13 cellular contexts compared by ENCODE assay signal in genomic region chr19:55289117-55289796, GRCh38. TPM values are rescaled to one million over a fixed set of nuclear protein-coding genes. Genes with fewer than 3 reads are reported as not detected.
DNase-seq lines count a peak whose midpoint lies in the region; FAIRE-seq and TF ChIP-seq lines count a peak whose summit lies in the region.
"Had no signal": no experiment of that assay in that cellular context is flagged by ENCODE, and none has a peak within 500 bp of the region (broad histone marks: within the 10 kb centered on the region; RNA-seq: fewer than 3 reads in every experiment).

No MANE protein-coding gene starts in this region.

- no peak overlapping the region for H2BK5ac ChIP-seq in H1 (ENCODE audit: low read depth, low read length)

- H3K36me3 ChIP-seq in H1 (ENCODE audit: control insufficient read depth in 2 of 4, insufficient read depth in 4 of 4, low read length in 3 of 4) (peaks cover 4 to 31% (median 14%) of the 10 kb centered on the region in 4 experiments; a peak in 6 of 8 replicates), small intestine (ENCODE audit: control insufficient read depth in 2 of 2, insufficient read depth in 2 of 2, low read length in 2 of 2) (no peaks in the 10 kb centered on the region)
- H3K36me3 ChIP-seq: vagina had no signal

- H2BK20ac ChIP-seq in H1 (ENCODE audit: low read length): no peak overlapping the region

- no peak overlapping the region for H4K91ac ChIP-seq in H1 (replicated peaks; ENCODE audit: insufficient read length, low read length)

- H4K8ac ChIP-seq in H1 (ENCODE audit: extremely low read depth, insufficient read depth, low read length): no peak overlapping the region

- no peak overlapping the region for H2AK5ac ChIP-seq in H1 (ENCODE audit: low read depth, low read length)

- peaks cover 0 to 4% (median 0%) of the 10 kb centered on the region in 4 experiments; a peak in 1 of 7 replicates for H3K4me1 ChIP-seq in H1 (replicated peaks in 1 of 4; ENCODE audit: control insufficient read depth in 3 of 4, insufficient read depth in 4 of 4, low read length in 3 of 4)
- H3K4me1 ChIP-seq in small intestine (ENCODE audit: control insufficient read depth in 2 of 2, insufficient read depth in 1 of 2, low read depth in 1 of 2, low read length in 1 of 2): no peaks in the 10 kb centered on the region
- H3K4me1 ChIP-seq: vagina had no signal

- no peak for TF ChIP-seq POLR2A in H1 (IDR thresholded peaks at IDR 0.05; ENCODE audit: control extremely low read depth in 1 of 2, low read depth in 2 of 2, low read length in 2 of 2)

- H4K20me1 ChIP-seq in H1 (replicated peaks in 1 of 2; ENCODE audit: control insufficient read depth in 1 of 2, insufficient read depth in 2 of 2, low read length in 2 of 2): peaks cover 0 to 2% of the 10 kb centered on the region in 2 experiments

- H3K4me3 ChIP-seq in H1 (ENCODE audit: extremely low read depth in 1 of 4, insufficient read depth in 2 of 4, low read depth in 3 of 4, low read length in 4 of 4) (no peak overlapping the region), small intestine (ENCODE audit: low read depth in 1 of 2, low read length in 2 of 2) (no peak overlapping the region)
- H3K4me3 ChIP-seq: sigmoid colon, vagina had no signal

- H3K23ac ChIP-seq in H1 (ENCODE audit: insufficient read length): no peak overlapping the region

- H3K27ac Mint-ChIP-seq in nephron progenitor cell: no peak overlapping the region
- H3K27ac Mint-ChIP-seq: activated naive CD4-positive, alpha-beta T cell treated with anti-CD3 and anti-CD28 coated beads, Interleukin-2, amount 50 U/mL, for 72 hours; stimulated activated memory B cell treated with anti-CD40 and anti-IgM and Interleukin-4, amounts not matched to agents 10 μg/mL and 1 μg/mL and 100 μg/mL, for 72 hours had no signal

- H3K18ac ChIP-seq in H1 (ENCODE audit: extremely low read depth, low read length): no peak overlapping the region

- H3K4me3 Mint-ChIP-seq in nephron progenitor cell: no peak overlapping the region
- H3K4me3 Mint-ChIP-seq: stimulated activated memory B cell treated with anti-CD40 and anti-IgM and Interleukin-4, amounts not matched to agents 10 μg/mL and 1 μg/mL and 100 μg/mL, for 72 hours had no signal

- no peak overlapping the region for H3K9ac ChIP-seq in H1 (replicated peaks in 1 of 4; ENCODE audit: extremely low read depth in 1 of 4, low read depth in 3 of 4, low read length in 3 of 4)

- no peak for TF ChIP-seq RAD21 in H1 (IDR thresholded peaks at IDR 0.05 in 1 of 2, conservative IDR thresholded peaks at IDR 0.05 in 1 of 2; ENCODE audit: low read depth in 2 of 2, low read length in 2 of 2)

- no peak overlapping the region for H3K27ac ChIP-seq in H1 (ENCODE audit: low read depth, low read length)
- H3K27ac ChIP-seq in small intestine (ENCODE audit: low read depth in 1 of 2, low read length in 1 of 2): no peak overlapping the region
- H3K27ac ChIP-seq: sigmoid colon, vagina had no signal

- H3K79me2 ChIP-seq in H1 (ENCODE audit: control insufficient read depth in 1 of 2, insufficient read depth in 2 of 2, low read length in 2 of 2): peaks cover 0 to 11% of the 10 kb centered on the region in 2 experiments; a peak in 1 of 4 replicates

- no peaks in the 10 kb centered on the region for H3K9me3 ChIP-seq in H1 (ENCODE audit: insufficient read depth in 2 of 2, low read depth in 1 of 2, low read length in 1 of 2)
- no peaks in the 10 kb centered on the region for H3K9me3 ChIP-seq in small intestine (ENCODE audit: control insufficient read depth, low read depth)
- H3K9me3 ChIP-seq: sigmoid colon, vagina had no signal

- H3K79me1 ChIP-seq in H1 (ENCODE audit: low read depth, low read length): peaks cover 11% of the 10 kb centered on the region; the same call in 1 of the 2 replicates

- H3K27me3 ChIP-seq in H1 (replicated peaks in 1 of 4; ENCODE audit: control insufficient read depth in 3 of 4, extremely low read depth in 1 of 4, insufficient read depth in 3 of 4, low read length in 3 of 4): no peaks in the 10 kb centered on the region
- no peaks in the 10 kb centered on the region for H3K27me3 ChIP-seq in small intestine (ENCODE audit: control insufficient read depth in 2 of 2, insufficient read depth in 2 of 2, low read length in 2 of 2)
- H3K27me3 ChIP-seq: sigmoid colon, vagina had no signal

- H4K5ac ChIP-seq in H1 (ENCODE audit: insufficient read length, low read depth, low read length): no peak overlapping the region

- no peak for TF ChIP-seq CTCF in H1 (IDR thresholded peaks at IDR 0.05; ENCODE audit: control extremely low read depth in 1 of 3, insufficient read depth in 1 of 3, low read depth in 1 of 3, low read length in 3 of 3)
- TF ChIP-seq CTCF in nephron progenitor cell (IDR thresholded peaks at IDR 0.05): no peak

- DNase-seq in EH (ENCODE audit: low read depth) (peak; percentile 40), LHCN-M2 (ENCODE audit: low read depth) (peak; percentile 49), H1 (ENCODE audit: low read depth in 1 of 2, low spot score in 2 of 2) (no peak), RPMI8226 (no peak), small intestine (no peak), nephron progenitor cell (no peak)
- DNase-seq: sigmoid colon had no signal

- H3K4me2 ChIP-seq in H1 (ENCODE audit: insufficient read depth in 1 of 2, low read depth in 2 of 2, low read length in 2 of 2): no peak overlapping the region

- no peak overlapping the region for H2BK120ac ChIP-seq in H1 (replicated peaks; ENCODE audit: low read depth, low read length)

- H3K4ac ChIP-seq in H1 (replicated peaks; ENCODE audit: insufficient read length, low read depth, low read length): no peak overlapping the region

- H3K56ac ChIP-seq in H1 (replicated peaks; ENCODE audit: insufficient read length, low read depth, low read length): no peak overlapping the region

- H2BK15ac ChIP-seq in H1 (ENCODE audit: low read length): no peak overlapping the region

- TF ChIP-seq EP300 in H1 (IDR thresholded peaks at IDR 0.05; ENCODE audit: borderline replicate concordance in 1 of 2, low read depth in 2 of 2, low read length in 2 of 2): no peak

- peaks cover 13% of the 10 kb centered on the region for H3K4me1 Mint-ChIP-seq in nephron progenitor cell
- H3K4me1 Mint-ChIP-seq: stimulated activated memory B cell treated with anti-CD40 and anti-IgM and Interleukin-4, amounts not matched to agents 10 μg/mL and 1 μg/mL and 100 μg/mL, for 72 hours had no signal

- CTCF ChIA-PET in H1 (lab: Charles Lee; ENCODE audit: partially characterized antibody): interaction anchor here (0.6 to 3.0 kb wide), 4 partner anchors 12 to 234 kb away, joined by 3 to 15 read pairs (median 3); no protein-coding TSS in a partner anchor

- H2AFZ ChIP-seq in H1 (ENCODE audit: low read length): no peak overlapping the region

- peaks cover 42% of the 10 kb centered on the region for H3K36me3 Mint-ChIP-seq in nephron progenitor cell (ENCODE audit: low read depth)
- H3K36me3 Mint-ChIP-seq: activated naive CD4-positive, alpha-beta T cell treated with anti-CD3 and anti-CD28 coated beads, Interleukin-2, amount 50 U/mL, for 72 hours; stimulated activated memory B cell treated with anti-CD40 and anti-IgM and Interleukin-4, amounts not matched to agents 10 μg/mL and 1 μg/mL and 100 μg/mL, for 72 hours had no signal

- FAIRE-seq in H1 (lab: Jason Lieb, UNC): no peak
- no peak for FAIRE-seq in small intestine (lab: Jason Lieb, UNC)
- FAIRE-seq: frontal cortex, HTR-8/SVneo had no signal

- H3K9me3 Mint-ChIP-seq in nephron progenitor cell: no peaks in the 10 kb centered on the region
- H3K9me3 Mint-ChIP-seq: activated naive CD4-positive, alpha-beta T cell treated with anti-CD3 and anti-CD28 coated beads, Interleukin-2, amount 50 U/mL, for 72 hours; stimulated activated memory B cell treated with anti-CD40 and anti-IgM and Interleukin-4, amounts not matched to agents 10 μg/mL and 1 μg/mL and 100 μg/mL, for 72 hours had no signal

- peaks cover 2% of the 10 kb centered on the region; the same call in 1 of the 2 replicates for H3K23me2 ChIP-seq in H1 (ENCODE audit: low read depth, low read length)

- no peaks in the 10 kb centered on the region for H3K27me3 Mint-ChIP-seq in nephron progenitor cell (ENCODE audit: low read depth, poor library complexity)
- H3K27me3 Mint-ChIP-seq: stimulated activated memory B cell treated with anti-CD40 and anti-IgM and Interleukin-4, amounts not matched to agents 10 μg/mL and 1 μg/mL and 100 μg/mL, for 72 hours had no signal

- WGBS in H1 (ENCODE audit: extremely low coverage in 1 of 2, insufficient coverage in 1 of 2, insufficient read length in 1 of 2, insufficient replicate concordance in 2 of 2, low coverage in 1 of 2, low lambda C conversion rate in 2 of 2, missing lambda C conversion rate in 1 of 2), 2 experiments: 88% methylated on average over 9 of the region's 9 CpGs; no CpG with 5 or more reads in 1 of the 2 experiments
- 92 to 96% (median 95%) methylated on average over 9 of the region's 9 CpGs for WGBS in small intestine, 3 donors

- no peak overlapping the region for H2BK12ac ChIP-seq in H1 (ENCODE audit: low read depth, low read length)

- H3K14ac ChIP-seq in H1 (ENCODE audit: insufficient read length): no peak overlapping the region

- POLR2A ChIA-PET in H1 (lab: Charles Lee; ENCODE audit: partially characterized antibody): interaction anchor here (0.7 kb wide), 1 partner anchor 17 kb away, joined by 3 read pairs; no protein-coding TSS in a partner anchor

RNA-seq across cellular contexts. Expression of gene BRSK1, which starts 5.5 kb away (rescaled TPM):
- 5.7 and 10.8 TPM in 2 replicates for total RNA-seq in LHCN-M2 (2014; rRNA removed)
- 7.7 TPM for polyA plus RNA-seq in LHCN-M2 (2012)
- total RNA-seq in H1 (2021; fragmentation: NEBNext Ultra II Directional; extraction: Animal tissue kit (Norgen Biotek cat#: 25700)): 32.7 and 33.6 TPM in 2 replicates
- polyA plus RNA-seq in H1 (2011; rRNA removed) (27.6 and 55.2 TPM in 2 replicates), small intestine (1 to 10 TPM in 2 of 3 donors, under 1 TPM in 1; 0.22 to 2.7 (median 2.7) TPM)
- polyA plus RNA-seq in H1 (2011; cell fraction: cytosol; rRNA removed): 51.4 TPM
- polyA plus RNA-seq in H1 (2011; cell fraction: nucleus; rRNA removed): 281 TPM
- polyA plus RNA-seq in H1 (2012, experiment 1 of 2): 32.1 to 43.0 TPM (median 39.5 TPM) in 4 replicates
- polyA plus RNA-seq in H1 (2012, experiment 2 of 2): 19.0 TPM
- polyA plus RNA-seq in H1 (2013, experiment 1 of 2): 19.6 TPM
- polyA plus RNA-seq in H1 (2013, experiment 2 of 2): 16.3 TPM
- 10.9 and 17.1 TPM in 2 replicates for polyA minus RNA-seq in H1 (2011; rRNA and poly(A)+ RNA removed)
- 14.6 TPM for polyA minus RNA-seq in H1 (2011; cell fraction: cytosol; rRNA and poly(A)+ RNA removed)
- 30.8 TPM for polyA minus RNA-seq in H1 (2011; cell fraction: nucleus; rRNA and poly(A)+ RNA removed)

RNA-seq across cellular contexts. Expression of gene HSPBP1, which starts 9.3 kb away (rescaled TPM):
- 45.7 and 49.8 TPM in 2 replicates for total RNA-seq in LHCN-M2 (2014; rRNA removed)
- polyA plus RNA-seq in LHCN-M2 (2012): 48.2 TPM
- total RNA-seq in H1 (2021; fragmentation: NEBNext Ultra II Directional; extraction: Animal tissue kit (Norgen Biotek cat#: 25700)): 63.4 and 68.8 TPM in 2 replicates
- polyA plus RNA-seq in H1 (2011; rRNA removed): 100 and 111 TPM in 2 replicates
- 86.6 TPM for polyA plus RNA-seq in H1 (2011; cell fraction: cytosol; rRNA removed)
- 74.0 TPM for polyA plus RNA-seq in H1 (2011; cell fraction: nucleus; rRNA removed)
- polyA plus RNA-seq in H1 (2012, experiment 1 of 2): 44.6 to 69.6 TPM (median 66.9 TPM) in 4 replicates
- polyA plus RNA-seq in H1 (2012, experiment 2 of 2): 84.2 TPM
- 34.0 TPM for polyA plus RNA-seq in H1 (2013, experiment 1 of 2)
- 34.1 TPM for polyA plus RNA-seq in H1 (2013, experiment 2 of 2)
- 16.1 and 17.2 TPM in 2 replicates for polyA minus RNA-seq in H1 (2011; rRNA and poly(A)+ RNA removed)
- 28.0 TPM for polyA minus RNA-seq in H1 (2011; cell fraction: cytosol; rRNA and poly(A)+ RNA removed)
- polyA minus RNA-seq in H1 (2011; cell fraction: nucleus; rRNA and poly(A)+ RNA removed): 21.6 TPM
- polyA plus RNA-seq in small intestine: 10 to 100 TPM; 25.9 to 61.9 (median 34.0) TPM

RNA-seq across cellular contexts. Expression of gene PPP6R1, which starts 30.4 kb away (rescaled TPM):
- total RNA-seq in LHCN-M2 (2014; rRNA removed): 57.1 and 61.4 TPM in 2 replicates
- 57.8 TPM for polyA plus RNA-seq in LHCN-M2 (2012)
- 74.4 and 75.6 TPM in 2 replicates for total RNA-seq in H1 (2021; fragmentation: NEBNext Ultra II Directional; extraction: Animal tissue kit (Norgen Biotek cat#: 25700))
- polyA plus RNA-seq in H1 (2011; rRNA removed) (36.4 and 52.5 TPM in 2 replicates), small intestine (10 to 100 TPM; 43.4 to 51.1 (median 46.7) TPM)
- 44.1 TPM for polyA plus RNA-seq in H1 (2011; cell fraction: cytosol; rRNA removed)
- polyA plus RNA-seq in H1 (2011; cell fraction: nucleus; rRNA removed): 72.3 TPM
- 38.2 to 56.4 TPM (median 52.6 TPM) in 4 replicates for polyA plus RNA-seq in H1 (2012, experiment 1 of 2)
- polyA plus RNA-seq in H1 (2012, experiment 2 of 2): 46.1 TPM
- 34.4 TPM for polyA plus RNA-seq in H1 (2013, experiment 1 of 2)
- 33.2 TPM for polyA plus RNA-seq in H1 (2013, experiment 2 of 2)
- polyA minus RNA-seq in H1 (2011; rRNA and poly(A)+ RNA removed): 55.1 and 73.5 TPM in 2 replicates
- 62.7 TPM for polyA minus RNA-seq in H1 (2011; cell fraction: cytosol; rRNA and poly(A)+ RNA removed)
- polyA minus RNA-seq in H1 (2011; cell fraction: nucleus; rRNA and poly(A)+ RNA removed): 41.3 TPM

RNA-seq across cellular contexts. Expression of gene TMEM150B, which starts 35.9 kb away (rescaled TPM):
- not detected in 2 replicates for total RNA-seq in LHCN-M2 (2014; rRNA removed)
- polyA plus RNA-seq in LHCN-M2 (2012): not detected
- total RNA-seq in H1 (2021; fragmentation: NEBNext Ultra II Directional; extraction: Animal tissue kit (Norgen Biotek cat#: 25700)): 0.88 and 0.91 TPM in 2 replicates
- polyA plus RNA-seq in H1 (2011; rRNA removed) (0.41 and 0.46 TPM in 2 replicates), small intestine (100 to 1,000 TPM in 1 of 3 donors, 10 to 100 TPM in 2; 33.2 to 125 (median 89.2) TPM)
- polyA plus RNA-seq in H1 (2011; cell fraction: cytosol; rRNA removed): 0.39 TPM
- 0.27 TPM for polyA plus RNA-seq in H1 (2011; cell fraction: nucleus; rRNA removed)
- polyA plus RNA-seq in H1 (2012, experiment 1 of 2): 0.20 to 0.63 TPM (median 0.27 TPM) in 3 of 4 replicates, not detected in the other
- polyA plus RNA-seq in H1 (2012, experiment 2 of 2): 0.31 TPM
- 0.34 TPM for polyA plus RNA-seq in H1 (2013, experiment 1 of 2)
- polyA plus RNA-seq in H1 (2013, experiment 2 of 2): 0.22 TPM
- polyA minus RNA-seq in H1 (2011; rRNA and poly(A)+ RNA removed): 0.35 TPM in 1 of 2 replicates, not detected in the other
- not detected for polyA minus RNA-seq in H1 (2011; cell fraction: cytosol; rRNA and poly(A)+ RNA removed)
- polyA minus RNA-seq in H1 (2011; cell fraction: nucleus; rRNA and poly(A)+ RNA removed): not detected
- total RNA-seq: activated naive CD4-positive, alpha-beta T cell treated with anti-CD3 and anti-CD28 coated beads, Interleukin-2, amount 50 U/mL, for 72 hours; frontal cortex; lung microvascular endothelial cell; vagina had no signal

RNA-seq across cellular contexts. Expression of gene KMT5C, which starts 50.4 kb away (rescaled TPM):
- 14.8 and 16.9 TPM in 2 replicates for total RNA-seq in LHCN-M2 (2014; rRNA removed)
- polyA plus RNA-seq in LHCN-M2 (2012): 3.9 TPM
- 31.5 and 33.4 TPM in 2 replicates for total RNA-seq in H1 (2021; fragmentation: NEBNext Ultra II Directional; extraction: Animal tissue kit (Norgen Biotek cat#: 25700))
- polyA plus RNA-seq in H1 (2011; rRNA removed): 24.9 and 59.4 TPM in 2 replicates
- polyA plus RNA-seq in H1 (2011; cell fraction: cytosol; rRNA removed): 51.5 TPM
- polyA plus RNA-seq in H1 (2011; cell fraction: nucleus; rRNA removed): 148 TPM
- 23.9 to 39.0 TPM (median 36.7 TPM) in 4 replicates for polyA plus RNA-seq in H1 (2012, experiment 1 of 2)
- polyA plus RNA-seq in H1 (2012, experiment 2 of 2): 19.9 TPM
- 19.6 TPM for polyA plus RNA-seq in H1 (2013, experiment 1 of 2)
- 16.4 TPM for polyA plus RNA-seq in H1 (2013, experiment 2 of 2)
- polyA minus RNA-seq in H1 (2011; rRNA and poly(A)+ RNA removed): 11.4 and 23.8 TPM in 2 replicates
- 15.4 TPM for polyA minus RNA-seq in H1 (2011; cell fraction: cytosol; rRNA and poly(A)+ RNA removed)
- polyA minus RNA-seq in H1 (2011; cell fraction: nucleus; rRNA and poly(A)+ RNA removed): 45.0 TPM
- 10 to 100 TPM; 10.3 to 14.5 (median 14.1) TPM for polyA plus RNA-seq in small intestine

Comparison
In these comparisons a context has a peak if more than half of its experiments do, and no peak if none do; other contexts are left out.
1. DNase-seq: peak in EH (single experiment) and LHCN-M2 (single experiment); none in H1 (0 of 2), RPMI8226 (single experiment), small intestine (single experiment) and nephron progenitor cell (single experiment).